In the genomic region with DNA sequence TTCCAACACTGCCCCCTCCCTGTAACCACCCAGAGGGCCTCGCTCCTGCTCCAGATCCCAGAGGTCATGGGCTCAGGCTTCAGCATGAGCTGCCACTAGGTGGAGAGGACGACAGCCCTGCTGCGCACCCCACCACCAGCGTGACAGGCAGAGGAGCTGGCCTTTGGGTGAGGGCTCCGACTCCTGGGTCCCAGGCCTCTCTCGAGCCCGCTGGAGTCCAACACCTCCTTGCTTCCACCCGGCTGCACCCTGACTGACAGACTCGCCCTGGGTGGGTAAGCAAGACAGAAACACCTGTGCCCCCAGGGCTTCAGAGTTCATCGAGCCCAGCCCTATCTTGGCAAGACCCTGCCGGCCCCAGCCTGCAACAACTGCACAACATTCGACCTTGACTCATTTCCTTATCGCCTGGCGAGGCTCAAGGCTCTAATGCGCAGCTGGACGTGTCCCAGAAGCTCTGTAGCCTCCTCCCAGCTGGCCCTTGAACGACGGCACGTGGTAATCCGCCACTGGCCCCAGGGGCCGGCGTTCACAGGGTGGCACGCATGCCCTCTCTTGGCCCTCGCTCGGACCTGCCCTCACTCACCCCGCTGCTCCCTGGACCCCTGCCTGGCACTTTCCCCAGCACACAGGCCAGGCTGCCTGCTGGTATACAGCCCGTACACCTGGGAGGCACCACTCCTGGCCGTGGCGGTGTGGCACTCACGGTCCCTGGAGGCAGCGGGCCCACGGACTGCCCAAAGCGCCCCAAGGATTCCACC, we compare ENCODE assay signal across 2 cellular contexts.
TF ChIP-seq lines count a peak whose summit lies in the region.

No MANE protein-coding gene starts in this region.

TF ChIP-seq in A549, 52 proteins besides CTCF, POLR2A, EP300 and RAD21:
- TF ChIP-seq HOXA7 (CRISPR knock-in tag; IDR thresholded peaks at IDR 0.05): no peak
- no peak for TF ChIP-seq HOXB13 (CRISPR knock-in tag; IDR thresholded peaks at IDR 0.05; ENCODE audit: low read depth)
- peak; percentile 38; the same call in 2 of the 3 replicates for TF ChIP-seq SMC3 (IDR thresholded peaks at IDR 0.05)
- TF ChIP-seq POLR2AphosphoS2 (conservative IDR thresholded peaks at IDR 0.05; ENCODE audit: low read length): peak; percentile 67; the same call in 1 of the 2 replicates

TF ChIP-seq in IMR-90, 13 proteins besides CTCF, POLR2A, EP300 and RAD21:
- no peak for TF ChIP-seq FOS (IDR thresholded peaks at IDR 0.05; ENCODE audit: low read depth, low read length)
- TF ChIP-seq NFE2L2 (IDR thresholded peaks at IDR 0.05; ENCODE audit: low read depth, low read length): no peak
- TF ChIP-seq RCOR1 (IDR thresholded peaks at IDR 0.05; ENCODE audit: insufficient replicate concordance, low read length): no peak
- TF ChIP-seq MAZ (IDR thresholded peaks at IDR 0.05; ENCODE audit: borderline replicate concordance, low read depth, low read length): no peak
- TF ChIP-seq USF2 (IDR thresholded peaks at IDR 0.05; ENCODE audit: low read depth, low read length): no peak
- no peak for TF ChIP-seq CHD1 (IDR thresholded peaks at IDR 0.05; ENCODE audit: low read depth, low read length)
- TF ChIP-seq RFX5 (IDR thresholded peaks at IDR 0.05; ENCODE audit: low read depth, low read length): no peak
- no peak for TF ChIP-seq CEBPB (IDR thresholded peaks at IDR 0.05; ENCODE audit: low read depth, low read length)
TF ChIP-seq in IMR-90: peak in this region for 0.
